ENCODE assay signal across 9 cellular contexts in the genomic region with DNA sequence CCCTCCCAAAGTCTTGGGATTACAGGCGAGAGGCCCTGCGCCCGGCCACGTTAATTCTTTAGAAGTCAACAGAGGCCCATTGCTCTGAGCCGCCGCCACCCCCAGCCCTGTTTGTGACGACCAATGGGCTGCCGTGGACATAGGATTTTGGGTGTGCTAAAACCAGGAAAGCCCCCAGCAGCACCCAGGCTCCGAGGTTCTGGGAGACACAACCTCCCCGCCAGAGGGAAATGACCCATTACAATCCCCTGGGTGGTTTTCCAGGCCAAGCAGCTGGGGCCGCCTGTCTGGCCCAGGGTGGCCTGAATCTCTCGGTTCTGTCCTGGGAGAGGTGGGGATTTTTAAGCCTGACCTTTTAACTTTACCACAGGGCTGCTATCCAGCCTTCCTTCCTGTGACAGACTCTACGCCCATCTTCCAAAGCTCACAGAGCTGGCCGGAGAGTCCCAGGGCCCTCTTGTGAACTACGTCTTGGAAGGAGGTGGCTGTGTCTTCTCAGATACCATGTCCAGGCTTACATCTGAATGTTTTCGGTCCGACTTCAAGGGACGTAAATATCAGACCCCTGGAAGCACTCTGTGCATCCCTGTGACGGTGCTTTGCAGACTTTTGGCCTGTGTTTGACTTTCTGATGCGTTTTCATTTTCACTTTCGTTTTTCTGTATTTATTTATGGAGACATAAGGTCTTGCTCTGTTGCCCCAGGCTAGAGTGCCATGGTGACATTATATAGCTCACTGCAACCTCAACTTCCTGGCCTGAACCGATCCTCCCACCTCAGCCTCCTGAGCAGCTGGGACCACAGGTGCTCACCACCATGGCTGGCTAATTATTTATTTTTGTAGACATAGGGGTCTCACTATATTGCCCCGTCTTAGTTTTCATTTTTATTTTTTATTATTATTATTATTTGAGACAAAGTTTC. TPM values are rescaled to one million over a fixed set of nuclear protein-coding genes. Genes with fewer than 3 reads are reported as not detected.
DNase-seq lines count a peak whose midpoint lies in the region; ATAC-seq and TF ChIP-seq lines count a peak whose summit lies in the region.
"Had no signal": no experiment of that assay in that cellular context is flagged by ENCODE, and none has a peak within 500 bp of the region (broad histone marks: within the 10 kb centered on the region; RNA-seq: fewer than 3 reads in every experiment).

No MANE protein-coding gene starts in this region.

- POLR2A ChIA-PET in OCI-LY7 (lab: Charles Lee) = no interaction called here

- H3K9me3 ChIP-seq in OCI-LY7 (ENCODE audit: low read length) = no peaks in the 10 kb centered on the region; the same call in 1 of the 2 replicates

- H3K4me3 Mint-ChIP-seq in GM23338 (no peak overlapping the region), endothelial cell (ENCODE audit: unreplicated experiment) (no peak overlapping the region)

- H3K79me2 ChIP-seq in OCI-LY7 (ENCODE audit: insufficient read depth, low read depth, low read length) = peaks cover 84% of the 10 kb centered on the region
- H3K79me2 ChIP-seq in GM23338 (replicated peaks; ENCODE audit: insufficient read depth) = no peaks in the 10 kb centered on the region

- DNase-seq in OCI-LY7 (ENCODE audit: low spot score) = peak; percentile 94
- peak; percentile 19 to 42 for DNase-seq in lung microvascular endothelial cell (ENCODE audit: low read depth in 2 of 2)
- no peak for DNase-seq in NCI-H1092 treated with DMSO at 0.1 percent for 48 hours (lab: John Stamatoyannopoulos, UW)
- DNase-seq in GM23338 (ENCODE audit: low spot score) = no peak
- no peak for DNase-seq in endothelial cell (ENCODE audit: low spot score)
- DNase-seq in NCI-H82 treated with DMSO at 0.1 percent for 48 hours (lab: John Stamatoyannopoulos, UW; ENCODE audit: unreplicated experiment) = no peak

- intact Hi-C loops in OCI-LY7 (cut with micrococcal nuclease; ENCODE audit: unreplicated experiment) = no loop called here

- peak; percentile 70 for ATAC-seq in GM18861 (IDR thresholded peaks at IDR 0.05; ENCODE audit: unreplicated experiment)
- peak; percentile 63 for ATAC-seq in HG02610 (IDR thresholded peaks at IDR 0.05; ENCODE audit: unreplicated experiment)
- no peak for ATAC-seq in GM23338
- ATAC-seq: Panc1 had no signal

- no peak overlapping the region for H3K27ac Mint-ChIP-seq in GM23338
- H3K27ac Mint-ChIP-seq in endothelial cell (ENCODE audit: unreplicated experiment) = no peak overlapping the region

- TF ChIP-seq CTCF in OCI-LY7 (conservative IDR thresholded peaks at IDR 0.05; ENCODE audit: low read length) (no peak), GM23338 (conservative IDR thresholded peaks at IDR 0.05; ENCODE audit: low read depth in 2 of 2) (no peak), endothelial cell (IDR thresholded peaks at IDR 0.05; ENCODE audit: unreplicated experiment) (no peak)

- H3K4me1 ChIP-seq in OCI-LY7 (ENCODE audit: insufficient read depth, low read length, poor library complexity, severe bottlenecking) (peaks cover 94% of the 10 kb centered on the region), GM23338 (ENCODE audit: insufficient read depth) (no peaks in the 10 kb centered on the region)

- H3K4me3 ChIP-seq in OCI-LY7 (ENCODE audit: low read depth, low read length, poor library complexity, severe bottlenecking) = peak overlapping the region; percentile 46
- no peak overlapping the region for H3K4me3 ChIP-seq in GM23338

- H3K4me2 ChIP-seq in OCI-LY7 (ENCODE audit: low read length) (peak overlapping the region; percentile 67), GM23338 (no peak overlapping the region)

- H2AFZ ChIP-seq in OCI-LY7 (ENCODE audit: low read length) (no peak overlapping the region), GM23338 (no peak overlapping the region)

- CTCF ChIA-PET in OCI-LY7 (lab: Charles Lee; ENCODE audit: unreplicated experiment) = no interaction called here

- H3K27me3 Mint-ChIP-seq in GM23338 (ENCODE audit: insufficient read depth, low read depth, poor library complexity) = peaks cover 2% of the 10 kb centered on the region
- H3K27me3 Mint-ChIP-seq in endothelial cell (ENCODE audit: unreplicated experiment) = peaks cover 2% of the 10 kb centered on the region

- H3K27ac ChIP-seq in OCI-LY7 (ENCODE audit: low read depth, low read length, poor library complexity, severe bottlenecking) (peak overlapping the region; percentile 96), GM23338 (ENCODE audit: low read depth) (no peak overlapping the region)

- no peaks in the 10 kb centered on the region for H3F3A ChIP-seq in GM23338 (replicated peaks; ENCODE audit: low read depth)

- H3K4me1 Mint-ChIP-seq in GM23338 = no peaks in the 10 kb centered on the region
- H3K4me1 Mint-ChIP-seq in endothelial cell (ENCODE audit: unreplicated experiment) = no peaks in the 10 kb centered on the region

- H3K9me2 ChIP-seq in OCI-LY7 (ENCODE audit: insufficient read depth, low read length) = no peaks in the 10 kb centered on the region
- H3K9me2 ChIP-seq in GM23338 (ENCODE audit: insufficient read depth) = no peaks in the 10 kb centered on the region

- peaks cover 66% of the 10 kb centered on the region for H3K9me3 Mint-ChIP-seq in GM23338
- peaks cover 4% of the 10 kb centered on the region for H3K9me3 Mint-ChIP-seq in endothelial cell (ENCODE audit: unreplicated experiment)

- BruUV-seq in OCI-LY7 (replicated peaks; lab: Mats Ljungman, UMichigan) = no TSS peak

- H3K27me3 ChIP-seq in GM23338 (ENCODE audit: insufficient read depth) = no peaks in the 10 kb centered on the region

- H3K36me3 ChIP-seq in OCI-LY7 (ENCODE audit: insufficient read depth, low read length) (peaks cover 77% of the 10 kb centered on the region), GM23338 (ENCODE audit: insufficient read depth) (no peaks in the 10 kb centered on the region)

- H3K36me3 Mint-ChIP-seq in GM23338 (ENCODE audit: low read depth) (peaks cover 3% of the 10 kb centered on the region; the same call in 2 of the 3 replicates), endothelial cell (ENCODE audit: low read depth, unreplicated experiment) (no peaks in the 10 kb centered on the region)

- H4K20me1 ChIP-seq in OCI-LY7 (ENCODE audit: insufficient read depth, low read length) (no peaks in the 10 kb centered on the region), GM23338 (replicated peaks; ENCODE audit: insufficient read depth) (no peaks in the 10 kb centered on the region)

TF ChIP-seq in GM23338, 12 proteins besides CTCF, POLR2A, EP300 and RAD21 (continues in another document):
- no peak for TF ChIP-seq REST (IDR thresholded peaks at IDR 0.05; ENCODE audit: unreplicated experiment)
- TF ChIP-seq ZNF114 (CRISPR knock-in tag; IDR thresholded peaks at IDR 0.05) = no peak
- no peak for TF ChIP-seq JUNB (IDR thresholded peaks at IDR 0.05; ENCODE audit: unreplicated experiment)
- no peak for TF ChIP-seq ETS1 (IDR thresholded peaks at IDR 0.05)
- no peak for TF ChIP-seq STAT1 (IDR thresholded peaks at IDR 0.05; ENCODE audit: unreplicated experiment)

RNA-seq across cellular contexts. Expression of gene P2RY8, which starts 36.0 kb away (rescaled TPM):
- total RNA-seq in OCI-LY7 (2014; rRNA removed; shearing (Covaris generic)) = 88.3 and 110 TPM in 2 replicates
- total RNA-seq in OCI-LY7 (2022) = 122 and 149 TPM in 2 replicates
- under 0.01 and 0.40 TPM in 2 replicates for total RNA-seq in lung microvascular endothelial cell
- 0.23 TPM in 1 of 2 replicates, not detected in the other for total RNA-seq in GM23338 (2014; rRNA removed; shearing (Covaris generic))
- polyA plus RNA-seq in GM23338 (2016; fragmentation: Nextera tagmentation; extraction: Ambion mirVana) = 0.23 and 0.24 TPM in 2 replicates
- not detected for total RNA-seq in endothelial cell (ENCODE audit: unreplicated experiment)

RNA-seq across cellular contexts. Expression of gene ASMTL, which starts 48.3 kb away (rescaled TPM):
- 17.2 and 17.6 TPM in 2 replicates for total RNA-seq in OCI-LY7 (2014; rRNA removed; shearing (Covaris generic))
- total RNA-seq in OCI-LY7 (2022) (32.8 and 37.0 TPM in 2 replicates), lung microvascular endothelial cell (10.7 and 12.2 TPM in 2 replicates), endothelial cell (ENCODE audit: unreplicated experiment) (25.8 TPM)
- total RNA-seq in GM23338 (2014; rRNA removed; shearing (Covaris generic)) = 50.3 and 53.7 TPM in 2 replicates
- 55.6 and 61.2 TPM in 2 replicates for polyA plus RNA-seq in GM23338 (2016; fragmentation: Nextera tagmentation; extraction: Ambion mirVana)

Comparison
In these comparisons a context has a peak if more than half of its experiments do, and no peak if none do; other contexts are left out.
1. DNase-seq: peak in OCI-LY7 (single experiment) and lung microvascular endothelial cell (2 of 2); none in NCI-H1092 treated with DMSO at 0.1 percent for 48 hours (single experiment), GM23338 (single experiment), endothelial cell (single experiment) and NCI-H82 treated with DMSO at 0.1 percent for 48 hours (single experiment).
2. RNA of gene P2RY8, which starts 36.0 kb away (total RNA-seq): 88.3 to 149 TPM in OCI-LY7; under 0.01 to 0.40 TPM in lung microvascular endothelial cell, not detected in endothelial cell (single experiment) and 0.23 TPM in GM23338; every median in the first group is over 10 times any median in the second.